ENCODE assay signal across 8 cellular contexts in genomic region chr1:204684551-204685235, GRCh38. TPM values are rescaled to one million over a fixed set of nuclear protein-coding genes. Genes with fewer than 3 reads are reported as not detected.
DNase-seq lines count a peak whose midpoint lies in the region; ATAC-seq, FAIRE-seq and TF ChIP-seq lines count a peak whose summit lies in the region.

No MANE protein-coding gene starts in this region.

- peak overlapping the region; percentile 69 for H3K27ac ChIP-seq in left ventricle myocardium inferior (replicated peaks)
- no peak overlapping the region for H3K27ac ChIP-seq in SJCRH30

- H3K4me3 ChIP-seq in left ventricle myocardium inferior (peak overlapping the region; percentile 70), retinal pigment epithelial cell (ENCODE audit: low read length) (peak overlapping the region; percentile 62), SJCRH30 (no peak overlapping the region)

- DNase-seq in GM12891 (ENCODE audit: insufficient read length, low spot score) (peak; percentile 31), RPMI7951 (ENCODE audit: low read depth) (peak; percentile 24), left ventricle myocardium inferior (peak; percentile 19), retinal pigment epithelial cell (ENCODE audit: low read depth) (no peak), globus pallidus (ENCODE audit: low spot score) (no peak), SJCRH30 (no peak)
- DNase-seq in effector CD4-positive, alpha-beta T cell = no peak

- no peak for TF ChIP-seq CTCF in left ventricle myocardium inferior (IDR thresholded peaks at IDR 0.05; ENCODE audit: borderline replicate concordance)
- TF ChIP-seq CTCF in retinal pigment epithelial cell (conservative IDR thresholded peaks at IDR 0.05; ENCODE audit: low read depth, low read length) = no peak

- H3K9me3 ChIP-seq in left ventricle myocardium inferior (replicated peaks) (no peaks in the 10 kb centered on the region), SJCRH30 (replicated peaks) (no peaks in the 10 kb centered on the region)

- no peak for ATAC-seq in GM21423 (IDR thresholded peaks at IDR 0.05; ENCODE audit: unreplicated experiment)

- no peak for TF ChIP-seq POLR2A in GM12891 (IDR thresholded peaks at IDR 0.05; ENCODE audit: low read depth, low read length)

- H3K27me3 ChIP-seq in left ventricle myocardium inferior (ENCODE audit: low read depth) = peaks cover 70% of the 10 kb centered on the region
- peaks cover 11% of the 10 kb centered on the region for H3K27me3 ChIP-seq in SJCRH30

- H3K4me1 ChIP-seq in left ventricle myocardium inferior = peaks cover 25% of the 10 kb centered on the region
- H3K4me1 ChIP-seq in SJCRH30 = no peaks in the 10 kb centered on the region

- FAIRE-seq in GM12891 (lab: Jason Lieb, UNC) = no peak

- intact Hi-C loops in left ventricle myocardium inferior (cut with micrococcal nuclease) = no loop called here

- H3K36me3 ChIP-seq in left ventricle myocardium inferior = no peaks in the 10 kb centered on the region
- no peaks in the 10 kb centered on the region for H3K36me3 ChIP-seq in SJCRH30

TF ChIP-seq in GM12891, 5 proteins besides CTCF, POLR2A, EP300 and RAD21:
- TF ChIP-seq TAF1 (IDR thresholded peaks at IDR 0.05; ENCODE audit: low read depth, low read length) (no peak), POLR2AphosphoS5 (IDR thresholded peaks at IDR 0.05; ENCODE audit: low read depth, low read length) (no peak), SPI1 (IDR thresholded peaks at IDR 0.05; ENCODE audit: low read depth, low read length) (no peak), PAX5 (IDR thresholded peaks at IDR 0.05; ENCODE audit: insufficient read depth, low read length, severe bottlenecking) (no peak), POU2F2 (IDR thresholded peaks at IDR 0.05; ENCODE audit: low read depth, low read length) (no peak)

RNA-seq across cellular contexts. Expression of gene LRRN2, which starts 0.8 kb away (rescaled TPM):
- 0.05 TPM for polyA plus RNA-seq in GM12891 (2012; ENCODE audit: low read depth, missing spikeins)
- total RNA-seq in RPMI7951 (2014; rRNA removed; shearing (Covaris generic)) = not detected in 2 replicates
- total RNA-seq in left ventricle myocardium inferior = 1.4 TPM
- total RNA-seq in SJCRH30 (2014; rRNA removed; shearing (Covaris generic)) = not detected in 2 replicates

Comparison
In these comparisons a context has a peak if more than half of its experiments do, and no peak if none do; other contexts are left out.
1. DNase-seq: peak in GM12891 (single experiment), RPMI7951 (single experiment) and left ventricle myocardium inferior (single experiment); none in retinal pigment epithelial cell (single experiment), globus pallidus (single experiment), SJCRH30 (0 of 2) and effector CD4-positive, alpha-beta T cell (single experiment).